Comparison of ENCODE assay signal across 1 cellular context in genomic region chr4:154491731-154492249, GRCh38.
TF ChIP-seq lines count a peak whose summit lies in the region.

DCHS2 (minus strand) TSS chr4:154491799; CDS start chr4:154491355, 444 bp downstream.

TF ChIP-seq in HepG2, 621 proteins besides CTCF, POLR2A, EP300 and RAD21 (continued from another document and continues in another):
- TF ChIP-seq KDM5B (CRISPR knock-in tag; IDR thresholded peaks at IDR 0.05; ENCODE audit: borderline replicate concordance) (peak; percentile 52; the same call in 1 of the 2 replicates), MBNL3 (CRISPR knock-in tag; conservative IDR thresholded peaks at IDR 0.05) (no peak), ZNF24 (IDR thresholded peaks at IDR 0.05) (no peak), NCOA5 (CRISPR knock-in tag; IDR thresholded peaks at IDR 0.05) (no peak), ZNF33B (CRISPR knock-in tag; IDR thresholded peaks at IDR 0.05) (no peak), ZNF331 (CRISPR knock-in tag; IDR thresholded peaks at IDR 0.05) (peak; percentile 20; the same call in 1 of the 2 replicates), HNF4G (IDR thresholded peaks at IDR 0.05; ENCODE audit: borderline replicate concordance, low read depth, low read length) (peak; percentile 30; the same call in 1 of the 2 replicates), HNF4G (CRISPR knock-in tag; IDR thresholded peaks at IDR 0.05; ENCODE audit: borderline replicate concordance, low read depth) (no peak), ZNF34 (CRISPR knock-in tag; IDR thresholded peaks at IDR 0.05; ENCODE audit: borderline replicate concordance) (no peak), ZFP91 (CRISPR knock-in tag; IDR thresholded peaks at IDR 0.05; ENCODE audit: borderline replicate concordance) (peak; percentile 57; the same call in 1 of the 2 replicates), ZNF564 (CRISPR knock-in tag; IDR thresholded peaks at IDR 0.05) (0 out of 2 replicates have a peak, but pooled peaks have one; percentile 50), NFIB (CRISPR knock-in tag; IDR thresholded peaks at IDR 0.05; ENCODE audit: borderline replicate concordance) (no peak), GABPB1 (CRISPR knock-in tag; IDR thresholded peaks at IDR 0.05) (peak; percentile 53; the same call in 1 of the 2 replicates), NKX3-1 (CRISPR knock-in tag; IDR thresholded peaks at IDR 0.05) (no peak), ZNF607 (CRISPR knock-in tag; IDR thresholded peaks at IDR 0.05; ENCODE audit: borderline replicate concordance) (no peak), FOSL2 (CRISPR knock-in tag; IDR thresholded peaks at IDR 0.05) (no peak), ZNF383 (CRISPR knock-in tag; IDR thresholded peaks at IDR 0.05; ENCODE audit: borderline replicate concordance) (no peak), CHD2 (IDR thresholded peaks at IDR 0.05; ENCODE audit: low read depth, low read length) (no peak), BRCA1 (CRISPR knock-in tag; IDR thresholded peaks at IDR 0.05) (no peak), SOX5 (CRISPR knock-in tag; IDR thresholded peaks at IDR 0.05; ENCODE audit: borderline replicate concordance) (0 out of 2 replicates have a peak, but pooled peaks have one; percentile 30), ZSCAN25 (CRISPR knock-in tag; IDR thresholded peaks at IDR 0.05) (peak; percentile 96), KLF12 (CRISPR knock-in tag; IDR thresholded peaks at IDR 0.05; ENCODE audit: borderline replicate concordance) (no peak), ZKSCAN8 (CRISPR knock-in tag; IDR thresholded peaks at IDR 0.05; ENCODE audit: borderline replicate concordance) (no peak), ZNF180 (CRISPR knock-in tag; IDR thresholded peaks at IDR 0.05; ENCODE audit: borderline replicate concordance, low read depth) (no peak), SP5 (CRISPR knock-in tag; IDR thresholded peaks at IDR 0.05; ENCODE audit: borderline replicate concordance, low read depth) (peak; percentile 38; the same call in 1 of the 2 replicates), ZNF841 (CRISPR knock-in tag; IDR thresholded peaks at IDR 0.05; ENCODE audit: borderline replicate concordance) (no peak), HES4 (CRISPR knock-in tag; IDR thresholded peaks at IDR 0.05; ENCODE audit: borderline replicate concordance) (no peak), ZNF790 (CRISPR knock-in tag; IDR thresholded peaks at IDR 0.05; ENCODE audit: borderline replicate concordance) (no peak), TARDBP (CRISPR knock-in tag; IDR thresholded peaks at IDR 0.05) (peak; percentile 61; the same call in 1 of the 2 replicates), SALL1 (CRISPR knock-in tag; IDR thresholded peaks at IDR 0.05) (peak; percentile 73), NR1H2 (CRISPR knock-in tag; IDR thresholded peaks at IDR 0.05; ENCODE audit: borderline replicate concordance, low read depth) (no peak), CEBPG (CRISPR knock-in tag; IDR thresholded peaks at IDR 0.05) (no peak), HIC2 (CRISPR knock-in tag; IDR thresholded peaks at IDR 0.05; ENCODE audit: low read depth) (no peak), ZNF562 (CRISPR knock-in tag; IDR thresholded peaks at IDR 0.05; ENCODE audit: borderline replicate concordance) (no peak)
- TF ChIP-seq, protein P1, sequence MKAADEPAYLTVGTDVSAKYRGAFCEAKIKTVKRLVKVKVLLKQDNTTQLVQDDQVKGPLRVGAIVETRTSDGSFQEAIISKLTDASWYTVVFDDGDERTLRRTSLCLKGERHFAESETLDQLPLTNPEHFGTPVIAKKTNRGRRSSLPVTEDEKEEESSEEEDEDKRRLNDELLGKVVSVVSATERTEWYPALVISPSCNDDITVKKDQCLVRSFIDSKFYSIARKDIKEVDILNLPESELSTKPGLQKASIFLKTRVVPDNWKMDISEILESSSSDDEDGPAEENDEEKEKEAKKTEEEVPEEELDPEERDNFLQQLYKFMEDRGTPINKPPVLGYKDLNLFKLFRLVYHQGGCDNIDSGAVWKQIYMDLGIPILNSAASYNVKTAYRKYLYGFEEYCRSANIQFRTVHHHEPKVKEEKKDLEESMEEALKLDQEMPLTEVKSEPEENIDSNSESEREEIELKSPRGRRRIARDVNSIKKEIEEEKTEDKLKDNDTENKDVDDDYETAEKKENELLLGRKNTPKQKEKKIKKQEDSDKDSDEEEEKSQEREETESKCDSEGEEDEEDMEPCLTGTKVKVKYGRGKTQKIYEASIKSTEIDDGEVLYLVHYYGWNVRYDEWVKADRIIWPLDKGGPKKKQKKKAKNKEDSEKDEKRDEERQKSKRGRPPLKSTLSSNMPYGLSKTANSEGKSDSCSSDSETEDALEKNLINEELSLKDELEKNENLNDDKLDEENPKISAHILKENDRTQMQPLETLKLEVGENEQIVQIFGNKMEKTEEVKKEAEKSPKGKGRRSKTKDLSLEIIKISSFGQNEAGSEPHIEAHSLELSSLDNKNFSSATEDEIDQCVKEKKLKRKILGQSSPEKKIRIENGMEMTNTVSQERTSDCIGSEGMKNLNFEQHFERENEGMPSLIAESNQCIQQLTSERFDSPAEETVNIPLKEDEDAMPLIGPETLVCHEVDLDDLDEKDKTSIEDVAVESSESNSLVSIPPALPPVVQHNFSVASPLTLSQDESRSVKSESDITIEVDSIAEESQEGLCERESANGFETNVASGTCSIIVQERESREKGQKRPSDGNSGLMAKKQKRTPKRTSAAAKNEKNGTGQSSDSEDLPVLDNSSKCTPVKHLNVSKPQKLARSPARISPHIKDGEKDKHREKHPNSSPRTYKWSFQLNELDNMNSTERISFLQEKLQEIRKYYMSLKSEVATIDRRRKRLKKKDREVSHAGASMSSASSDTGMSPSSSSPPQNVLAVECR (CRISPR knock-in tag; IDR thresholded peaks at IDR 0.05; ENCODE audit: borderline replicate concordance), result no peak; the same call in 1 of the 2 replicates
- TF ChIP-seq, protein P2, sequence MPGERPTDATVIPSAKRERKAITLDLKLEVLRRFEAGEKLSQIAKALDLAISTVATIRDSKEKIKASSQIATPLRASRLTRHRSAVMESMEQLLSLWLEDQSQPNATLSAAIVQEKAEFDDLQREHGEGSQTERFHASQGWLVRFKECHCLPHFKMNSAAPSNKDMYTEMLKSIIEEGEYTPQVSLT (CRISPR knock-in tag; IDR thresholded peaks at IDR 0.05; ENCODE audit: borderline replicate concordance, low read depth), result no peak
- TF ChIP-seq, protein P3, sequence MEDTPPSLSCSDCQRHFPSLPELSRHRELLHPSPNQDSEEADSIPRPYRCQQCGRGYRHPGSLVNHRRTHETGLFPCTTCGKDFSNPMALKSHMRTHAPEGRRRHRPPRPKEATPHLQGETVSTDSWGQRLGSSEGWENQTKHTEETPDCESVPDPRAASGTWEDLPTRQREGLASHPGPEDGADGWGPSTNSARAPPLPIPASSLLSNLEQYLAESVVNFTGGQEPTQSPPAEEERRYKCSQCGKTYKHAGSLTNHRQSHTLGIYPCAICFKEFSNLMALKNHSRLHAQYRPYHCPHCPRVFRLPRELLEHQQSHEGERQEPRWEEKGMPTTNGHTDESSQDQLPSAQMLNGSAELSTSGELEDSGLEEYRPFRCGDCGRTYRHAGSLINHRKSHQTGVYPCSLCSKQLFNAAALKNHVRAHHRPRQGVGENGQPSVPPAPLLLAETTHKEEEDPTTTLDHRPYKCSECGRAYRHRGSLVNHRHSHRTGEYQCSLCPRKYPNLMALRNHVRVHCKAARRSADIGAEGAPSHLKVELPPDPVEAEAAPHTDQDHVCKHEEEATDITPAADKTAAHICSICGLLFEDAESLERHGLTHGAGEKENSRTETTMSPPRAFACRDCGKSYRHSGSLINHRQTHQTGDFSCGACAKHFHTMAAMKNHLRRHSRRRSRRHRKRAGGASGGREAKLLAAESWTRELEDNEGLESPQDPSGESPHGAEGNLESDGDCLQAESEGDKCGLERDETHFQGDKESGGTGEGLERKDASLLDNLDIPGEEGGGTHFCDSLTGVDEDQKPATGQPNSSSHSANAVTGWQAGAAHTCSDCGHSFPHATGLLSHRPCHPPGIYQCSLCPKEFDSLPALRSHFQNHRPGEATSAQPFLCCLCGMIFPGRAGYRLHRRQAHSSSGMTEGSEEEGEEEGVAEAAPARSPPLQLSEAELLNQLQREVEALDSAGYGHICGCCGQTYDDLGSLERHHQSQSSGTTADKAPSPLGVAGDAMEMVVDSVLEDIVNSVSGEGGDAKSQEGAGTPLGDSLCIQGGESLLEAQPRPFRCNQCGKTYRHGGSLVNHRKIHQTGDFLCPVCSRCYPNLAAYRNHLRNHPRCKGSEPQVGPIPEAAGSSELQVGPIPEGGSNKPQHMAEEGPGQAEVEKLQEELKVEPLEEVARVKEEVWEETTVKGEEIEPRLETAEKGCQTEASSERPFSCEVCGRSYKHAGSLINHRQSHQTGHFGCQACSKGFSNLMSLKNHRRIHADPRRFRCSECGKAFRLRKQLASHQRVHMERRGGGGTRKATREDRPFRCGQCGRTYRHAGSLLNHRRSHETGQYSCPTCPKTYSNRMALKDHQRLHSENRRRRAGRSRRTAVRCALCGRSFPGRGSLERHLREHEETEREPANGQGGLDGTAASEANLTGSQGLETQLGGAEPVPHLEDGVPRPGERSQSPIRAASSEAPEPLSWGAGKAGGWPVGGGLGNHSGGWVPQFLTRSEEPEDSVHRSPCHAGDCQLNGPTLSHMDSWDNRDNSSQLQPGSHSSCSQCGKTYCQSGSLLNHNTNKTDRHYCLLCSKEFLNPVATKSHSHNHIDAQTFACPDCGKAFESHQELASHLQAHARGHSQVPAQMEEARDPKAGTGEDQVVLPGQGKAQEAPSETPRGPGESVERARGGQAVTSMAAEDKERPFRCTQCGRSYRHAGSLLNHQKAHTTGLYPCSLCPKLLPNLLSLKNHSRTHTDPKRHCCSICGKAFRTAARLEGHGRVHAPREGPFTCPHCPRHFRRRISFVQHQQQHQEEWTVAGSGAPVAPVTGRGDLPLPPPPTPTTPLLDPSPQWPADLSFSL (CRISPR knock-in tag; IDR thresholded peaks at IDR 0.05), result no peak
- TF ChIP-seq, protein P4, sequence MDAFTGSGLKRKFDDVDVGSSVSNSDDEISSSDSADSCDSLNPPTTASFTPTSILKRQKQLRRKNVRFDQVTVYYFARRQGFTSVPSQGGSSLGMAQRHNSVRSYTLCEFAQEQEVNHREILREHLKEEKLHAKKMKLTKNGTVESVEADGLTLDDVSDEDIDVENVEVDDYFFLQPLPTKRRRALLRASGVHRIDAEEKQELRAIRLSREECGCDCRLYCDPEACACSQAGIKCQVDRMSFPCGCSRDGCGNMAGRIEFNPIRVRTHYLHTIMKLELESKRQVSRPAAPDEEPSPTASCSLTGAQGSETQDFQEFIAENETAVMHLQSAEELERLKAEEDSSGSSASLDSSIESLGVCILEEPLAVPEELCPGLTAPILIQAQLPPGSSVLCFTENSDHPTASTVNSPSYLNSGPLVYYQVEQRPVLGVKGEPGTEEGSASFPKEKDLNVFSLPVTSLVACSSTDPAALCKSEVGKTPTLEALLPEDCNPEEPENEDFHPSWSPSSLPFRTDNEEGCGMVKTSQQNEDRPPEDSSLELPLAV (CRISPR knock-in tag; conservative IDR thresholded peaks at IDR 0.05; ENCODE audit: low read depth), result no peak
- TF ChIP-seq, protein P5, sequence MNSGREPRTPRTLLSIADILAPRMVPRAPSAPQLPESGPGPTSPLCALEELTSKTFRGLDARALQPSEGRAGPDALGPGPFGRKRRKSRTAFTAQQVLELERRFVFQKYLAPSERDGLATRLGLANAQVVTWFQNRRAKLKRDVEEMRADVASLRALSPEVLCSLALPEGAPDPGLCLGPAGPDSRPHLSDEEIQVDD (CRISPR knock-in tag; IDR thresholded peaks at IDR 0.05; ENCODE audit: borderline replicate concordance), result no peak
- TF ChIP-seq, protein P6, sequence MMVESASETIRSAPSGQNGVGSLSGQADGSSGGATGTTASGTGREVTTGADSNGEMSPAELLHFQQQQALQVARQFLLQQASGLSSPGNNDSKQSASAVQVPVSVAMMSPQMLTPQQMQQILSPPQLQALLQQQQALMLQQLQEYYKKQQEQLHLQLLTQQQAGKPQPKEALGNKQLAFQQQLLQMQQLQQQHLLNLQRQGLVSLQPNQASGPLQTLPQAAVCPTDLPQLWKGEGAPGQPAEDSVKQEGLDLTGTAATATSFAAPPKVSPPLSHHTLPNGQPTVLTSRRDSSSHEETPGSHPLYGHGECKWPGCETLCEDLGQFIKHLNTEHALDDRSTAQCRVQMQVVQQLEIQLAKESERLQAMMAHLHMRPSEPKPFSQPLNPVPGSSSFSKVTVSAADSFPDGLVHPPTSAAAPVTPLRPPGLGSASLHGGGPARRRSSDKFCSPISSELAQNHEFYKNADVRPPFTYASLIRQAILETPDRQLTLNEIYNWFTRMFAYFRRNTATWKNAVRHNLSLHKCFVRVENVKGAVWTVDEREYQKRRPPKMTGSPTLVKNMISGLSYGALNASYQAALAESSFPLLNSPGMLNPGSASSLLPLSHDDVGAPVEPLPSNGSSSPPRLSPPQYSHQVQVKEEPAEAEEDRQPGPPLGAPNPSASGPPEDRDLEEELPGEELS (CRISPR knock-in tag; IDR thresholded peaks at IDR 0.05), result peak; percentile 36; the same call in 1 of the 2 replicates
- TF ChIP-seq, protein P7, sequence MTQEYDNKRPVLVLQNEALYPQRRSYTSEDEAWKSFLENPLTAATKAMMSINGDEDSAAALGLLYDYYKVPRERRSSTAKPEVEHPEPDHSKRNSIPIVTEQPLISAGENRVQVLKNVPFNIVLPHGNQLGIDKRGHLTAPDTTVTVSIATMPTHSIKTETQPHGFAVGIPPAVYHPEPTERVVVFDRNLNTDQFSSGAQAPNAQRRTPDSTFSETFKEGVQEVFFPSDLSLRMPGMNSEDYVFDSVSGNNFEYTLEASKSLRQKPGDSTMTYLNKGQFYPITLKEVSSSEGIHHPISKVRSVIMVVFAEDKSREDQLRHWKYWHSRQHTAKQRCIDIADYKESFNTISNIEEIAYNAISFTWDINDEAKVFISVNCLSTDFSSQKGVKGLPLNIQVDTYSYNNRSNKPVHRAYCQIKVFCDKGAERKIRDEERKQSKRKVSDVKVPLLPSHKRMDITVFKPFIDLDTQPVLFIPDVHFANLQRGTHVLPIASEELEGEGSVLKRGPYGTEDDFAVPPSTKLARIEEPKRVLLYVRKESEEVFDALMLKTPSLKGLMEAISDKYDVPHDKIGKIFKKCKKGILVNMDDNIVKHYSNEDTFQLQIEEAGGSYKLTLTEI (CRISPR knock-in tag; conservative IDR thresholded peaks at IDR 0.05), result no peak
